ENCODE assay signal across 19 cellular contexts in genomic region chr20:15155848-15156401, GRCh38.
DNase-seq lines count a peak whose midpoint lies in the region; ATAC-seq, FAIRE-seq and TF ChIP-seq lines count a peak whose summit lies in the region.
"Had no signal": no experiment of that assay in that cellular context is flagged by ENCODE, and none has a peak within 500 bp of the region (broad histone marks: within the 10 kb centered on the region; RNA-seq: fewer than 3 reads in every experiment).

No MANE protein-coding gene starts in this region.

- peaks cover 0 to 2% (median 1%) of the 10 kb centered on the region in 3 donors for H3K27me3 Mint-ChIP-seq in CD14-positive monocyte (ENCODE audit: low read depth in 3 of 3)

- intact Hi-C loops in CD14-positive monocyte (cut with micrococcal nuclease), result no loop called here

- H3K18ac ChIP-seq in mesendoderm (ENCODE audit: low read length), result no peak overlapping the region

- H2BK5ac ChIP-seq in mesendoderm (ENCODE audit: low read length), result no peak overlapping the region

- no peaks in the 10 kb centered on the region for H4K20me1 ChIP-seq in DND-41 (ENCODE audit: insufficient read depth, low read length)
- H4K20me1 ChIP-seq: BLaER1 had no signal

- H3K56ac ChIP-seq in mesendoderm (ENCODE audit: low read length), result no peak overlapping the region

- no peak overlapping the region for H3K4me3 ChIP-seq in DND-41 (ENCODE audit: low read depth in 1 of 2, low read length in 2 of 2)
- H3K4me3 ChIP-seq in Jurkat, Clone E6-1 (ENCODE audit: low read length), result no peak overlapping the region
- no peak overlapping the region for H3K4me3 ChIP-seq in bronchial epithelial cell (ENCODE audit: low read depth, low read length)
- H3K4me3 ChIP-seq in mesendoderm (ENCODE audit: low read length), result no peak overlapping the region
- H3K4me3 ChIP-seq: BLaER1, SK-N-MC had no signal

- no peak overlapping the region for H3K23ac ChIP-seq in mesendoderm (ENCODE audit: low read length)

- peaks cover 14 to 22% (median 16%) of the 10 kb centered on the region in 7 donors for H3K9me3 Mint-ChIP-seq in CD14-positive monocyte

- DNase-seq in DND-41 (no peak), bronchial epithelial cell (ENCODE audit: low read depth) (peak; percentile 89), mesendoderm (peak; percentile 84), CD14-positive monocyte (ENCODE audit: low spot score) (no peak), NCI-H1694 (lab: John Stamatoyannopoulos, UW) (no peak)
- DNase-seq in Jurkat, Clone E6-1 (ENCODE audit: low read depth, low spot score), result peak; percentile 93
- DNase-seq: DMS 273 treated with DMSO at 0.1 percent for 48 hours; Kasumi-1; NCI-H1436; NCI-H2081 treated with DMSO at 0.1 percent for 48 hours; NCI-H345; NCI-H526 treated with DMSO at 0.1 percent for 48 hours; NK-92 treated with Interleukin-12 subunit alpha and Interleukin-12 subunit beta, amount 100 ng/mL, for 24 hours had no signal

- no peak overlapping the region for H3K4me3 Mint-ChIP-seq in CD14-positive monocyte

- no peak overlapping the region for H2AFZ ChIP-seq in DND-41 (ENCODE audit: low read depth, low read length)

- H2AK5ac ChIP-seq in mesendoderm (ENCODE audit: low read length), result no peak overlapping the region

- H3K4ac ChIP-seq in mesendoderm (ENCODE audit: low read depth, low read length), result no peak overlapping the region

- no peaks in the 10 kb centered on the region for H3K79me2 ChIP-seq in DND-41 (ENCODE audit: insufficient read depth, low read length)
- no peaks in the 10 kb centered on the region for H3K79me2 ChIP-seq in mesendoderm (ENCODE audit: control insufficient read depth, insufficient read depth, low read length)

- H4K5ac ChIP-seq in mesendoderm (ENCODE audit: low read length), result no peak overlapping the region

- H3K4me2 ChIP-seq in DND-41 (ENCODE audit: insufficient read depth, low read length), result no peak overlapping the region
- no peak overlapping the region for H3K4me2 ChIP-seq in mesendoderm (ENCODE audit: low read length)
- H3K4me2 ChIP-seq: BLaER1 had no signal

- no peaks in the 10 kb centered on the region for H3K4me1 Mint-ChIP-seq in CD14-positive monocyte

- ATAC-seq in DND-41 (ENCODE audit: insufficient read depth, low read depth), result peak; percentile 88
- ATAC-seq in SK-N-SH treated with all-trans-retinoic acid at 6 μM for 48 hours, result no peak
- ATAC-seq: HepG2, Right ventricle myocardium inferior had no signal

- no peaks in the 10 kb centered on the region for H3K79me1 ChIP-seq in mesendoderm (ENCODE audit: low read length)

- H3K4me1 ChIP-seq in DND-41 (ENCODE audit: insufficient read depth, low read length) (peaks cover 27% of the 10 kb centered on the region), mesendoderm (ENCODE audit: control insufficient read depth, low read depth, low read length) (peaks cover 3% of the 10 kb centered on the region)
- H3K4me1 ChIP-seq: BLaER1 had no signal

- H3K36me3 ChIP-seq in DND-41 (ENCODE audit: insufficient read depth, low read length) (no peaks in the 10 kb centered on the region), bronchial epithelial cell (ENCODE audit: control insufficient read depth, insufficient read depth, low read length) (no peaks in the 10 kb centered on the region), mesendoderm (ENCODE audit: control insufficient read depth, insufficient read depth, low read length) (no peaks in the 10 kb centered on the region)
- H3K36me3 ChIP-seq: BLaER1 had no signal

- H3K9ac ChIP-seq in DND-41 (ENCODE audit: low read depth, low read length) (no peak overlapping the region), mesendoderm (ENCODE audit: low read length) (no peak overlapping the region)
- H3K9ac ChIP-seq: BLaER1 had no signal

- H3K27ac ChIP-seq in DND-41 (ENCODE audit: low read length) (no peak overlapping the region), mesendoderm (ENCODE audit: low read depth, low read length) (no peak overlapping the region)
- H3K27ac ChIP-seq: BLaER1, SK-N-MC had no signal

- H3K27ac Mint-ChIP-seq in CD14-positive monocyte, result no peak overlapping the region

- TF ChIP-seq CTCF in DND-41 (IDR thresholded peaks at IDR 0.05; ENCODE audit: borderline replicate concordance, extremely low read depth, low read length, poor library complexity, severe bottlenecking) (no peak), bronchial epithelial cell (IDR thresholded peaks at IDR 0.05; ENCODE audit: insufficient read depth, low read length, severe bottlenecking) (no peak), CD14-positive monocyte (IDR thresholded peaks at IDR 0.05) (no peak)

- no peak overlapping the region for H4K8ac ChIP-seq in mesendoderm (ENCODE audit: low read depth, low read length)

- FAIRE-seq in bronchial epithelial cell (lab: Jason Lieb, UNC), result no peak
- FAIRE-seq: H54, HepG2 had no signal

- H3K36me3 Mint-ChIP-seq in CD14-positive monocyte, result no peaks in the 10 kb centered on the region

- H3K27me3 ChIP-seq in DND-41 (ENCODE audit: insufficient read depth, low read length, poor library complexity) (no peaks in the 10 kb centered on the region), bronchial epithelial cell (ENCODE audit: control insufficient read depth, insufficient read depth, low read length) (no peaks in the 10 kb centered on the region), mesendoderm (ENCODE audit: insufficient read depth, low read length, poor library complexity) (no peaks in the 10 kb centered on the region)
- H3K27me3 ChIP-seq: BLaER1 had no signal

- H3K9me3 ChIP-seq in DND-41 (ENCODE audit: insufficient read depth, low read length, severe bottlenecking), result no peaks in the 10 kb centered on the region

- H2BK120ac ChIP-seq in mesendoderm (ENCODE audit: low read depth, low read length), result no peak overlapping the region

- no peak overlapping the region for H2BK15ac ChIP-seq in mesendoderm (replicated peaks; ENCODE audit: low read depth)

TF ChIP-seq in SK-N-SH treated with all-trans-retinoic acid at 6 μM for 48 hours, 23 proteins besides CTCF, POLR2A, EP300 and RAD21 (continues in another document):
- TF ChIP-seq CSDC2 (CRISPR knock-in tag; IDR thresholded peaks at IDR 0.05), result no peak
- no peak for TF ChIP-seq POU6F1 (CRISPR knock-in tag; IDR thresholded peaks at IDR 0.05; ENCODE audit: borderline replicate concordance, low read depth)
- no peak for TF ChIP-seq ZNF70 (CRISPR knock-in tag; IDR thresholded peaks at IDR 0.05)
- TF ChIP-seq PATZ1 (CRISPR knock-in tag; IDR thresholded peaks at IDR 0.05; ENCODE audit: borderline replicate concordance), result no peak
- TF ChIP-seq TCF4 (CRISPR knock-in tag; IDR thresholded peaks at IDR 0.05; ENCODE audit: borderline replicate concordance), result no peak
- no peak for TF ChIP-seq ARNTL (CRISPR knock-in tag; IDR thresholded peaks at IDR 0.05; ENCODE audit: borderline replicate concordance, low read depth)
- TF ChIP-seq CSRNP3 (CRISPR knock-in tag; IDR thresholded peaks at IDR 0.05), result no peak
- no peak for TF ChIP-seq ISL1 (CRISPR knock-in tag; IDR thresholded peaks at IDR 0.05)

Comparison
In these comparisons a context has a peak if more than half of its experiments do, and no peak if none do; other contexts are left out.
1. DNase-seq: peak in Jurkat, Clone E6-1 (single experiment), bronchial epithelial cell (single experiment) and mesendoderm (single experiment); none in DND-41 (single experiment), CD14-positive monocyte (single experiment) and NCI-H1694 (single experiment).